Comparison of ENCODE assay signal across 18 cellular contexts in genomic region chr20:62161347-62161746, GRCh38. TPM values are rescaled to one million over a fixed set of nuclear protein-coding genes. Genes with fewer than 3 reads are reported as not detected.
DNase-seq lines count a peak whose midpoint lies in the region; TF ChIP-seq lines count a peak whose summit lies in the region.
"Had no signal": no experiment of that assay in that cellular context is flagged by ENCODE, and none has a peak within 500 bp of the region (broad histone marks: within the 10 kb centered on the region; RNA-seq: fewer than 3 reads in every experiment).

No MANE protein-coding gene starts in this region.

- H3K27ac ChIP-seq in liver (ENCODE audit: low read depth in 1 of 2, low read length in 2 of 2) (peak overlapping the region; percentile 7 to 19), Peyer's patch (no peak overlapping the region), mesendoderm (ENCODE audit: low read depth, low read length) (no peak overlapping the region), transverse colon (no peak overlapping the region)
- H3K27ac ChIP-seq: heart right ventricle, psoas muscle, thoracic aorta had no signal

- H3K4me2 ChIP-seq in mesendoderm (ENCODE audit: low read length) = no peak overlapping the region

- no peaks in the 10 kb centered on the region for H3K9me3 ChIP-seq in BE2C
- no peaks in the 10 kb centered on the region for H3K9me3 ChIP-seq in liver (ENCODE audit: control insufficient read depth in 4 of 4, low read length in 3 of 4)
- no peaks in the 10 kb centered on the region for H3K9me3 ChIP-seq in Peyer's patch
- H3K9me3 ChIP-seq in transverse colon = no peaks in the 10 kb centered on the region
- H3K9me3 ChIP-seq: heart right ventricle, psoas muscle, thoracic aorta had no signal

- TF ChIP-seq POLR2A in Peyer's patch (IDR thresholded peaks at IDR 0.05) (no peak), transverse colon (IDR thresholded peaks at IDR 0.05) (no peak)

- DNase-seq in BE2C = peak; percentile 68
- peak; percentile 64 for DNase-seq in LHCN-M2 (ENCODE audit: low read depth)
- peak; percentile 68 for DNase-seq in cerebellar cortex (ENCODE audit: low spot score)
- no peak for DNase-seq in Peyer's patch
- no peak for DNase-seq in mesendoderm
- no peak for DNase-seq in NCI-H2029 (lab: John Stamatoyannopoulos, UW)
- no peak for DNase-seq in transverse colon
- DNase-seq: activated naive CD4-positive, alpha-beta T cell treated with anti-CD3 and anti-CD28 coated beads, Interleukin-2, amount 50 U/mL, for 16 hours; heart right ventricle; left colon; MV-4-11; naive B cell; NCI-H82; psoas muscle had no signal

- H3K4me3 ChIP-seq in BE2C (ENCODE audit: low read depth, low read length) (no peak overlapping the region), liver (ENCODE audit: low read depth in 1 of 3, low read length in 3 of 3) (no peak overlapping the region), Peyer's patch (no peak overlapping the region), mesendoderm (ENCODE audit: low read length) (no peak overlapping the region), transverse colon (no peak overlapping the region)
- H3K4me3 ChIP-seq: heart right ventricle, psoas muscle, thoracic aorta had no signal

- H3K27me3 ChIP-seq in BE2C (no peaks in the 10 kb centered on the region), liver (ENCODE audit: control insufficient read depth in 4 of 4, insufficient read depth in 4 of 4, low read length in 3 of 4) (no peaks in the 10 kb centered on the region), Peyer's patch (no peaks in the 10 kb centered on the region), mesendoderm (ENCODE audit: insufficient read depth, low read length, poor library complexity) (no peaks in the 10 kb centered on the region), transverse colon (no peaks in the 10 kb centered on the region)
- H3K27me3 ChIP-seq: heart right ventricle had no signal

- TF ChIP-seq EP300 in transverse colon (IDR thresholded peaks at IDR 0.05; ENCODE audit: low read depth) = no peak

- H3K23ac ChIP-seq in mesendoderm (ENCODE audit: low read length) = no peak overlapping the region

- H2AK5ac ChIP-seq in mesendoderm (ENCODE audit: low read length) = no peak overlapping the region

- in situ Hi-C loops in transverse colon (cut with MboI; ENCODE audit: low pct_ligation_motif_present in 1 of 4, low pct_unique_long_range_greater_than_20kb in 1 of 4, low sequenced_read_pairs in 3 of 4) = no loop called here

- H2BK120ac ChIP-seq in mesendoderm (ENCODE audit: low read depth, low read length) = no peak overlapping the region

- peaks cover 15% of the 10 kb centered on the region for H3K79me1 ChIP-seq in mesendoderm (ENCODE audit: low read length)

- no peak overlapping the region for H3K56ac ChIP-seq in mesendoderm (ENCODE audit: low read length)

- peaks cover 31% of the 10 kb centered on the region for H3K4me1 ChIP-seq in BE2C
- H3K4me1 ChIP-seq in liver (ENCODE audit: control insufficient read depth in 4 of 4, insufficient read depth in 4 of 4, low read length in 3 of 4) = peaks cover 0 to 17% (median 9%) of the 10 kb centered on the region in 4 donors
- peaks cover 0 to 5% (median 1%) of the 10 kb centered on the region in 4 donors for H3K4me1 ChIP-seq in Peyer's patch
- no peaks in the 10 kb centered on the region for H3K4me1 ChIP-seq in mesendoderm (ENCODE audit: control insufficient read depth, low read depth, low read length)
- peaks cover 0 to 7% (median 1%) of the 10 kb centered on the region in 4 donors for H3K4me1 ChIP-seq in transverse colon

- no peak overlapping the region for H3K18ac ChIP-seq in mesendoderm (ENCODE audit: low read length)

- no peak for TF ChIP-seq CTCF in BE2C (IDR thresholded peaks at IDR 0.05; ENCODE audit: low read depth, low read length)
- TF ChIP-seq CTCF in liver (IDR thresholded peaks at IDR 0.05; ENCODE audit: low read depth, low read length, missing input control) = no peak
- no peak for TF ChIP-seq CTCF in Peyer's patch (IDR thresholded peaks at IDR 0.05)
- TF ChIP-seq CTCF in transverse colon (IDR thresholded peaks at IDR 0.05) = no peak

- no peak overlapping the region for H3K9ac ChIP-seq in liver (ENCODE audit: low read depth in 1 of 2, low read length in 2 of 2)
- H3K9ac ChIP-seq in mesendoderm (ENCODE audit: low read length) = no peak overlapping the region

- 80% methylated on average over 17 of the region's 17 CpGs for WGBS in liver
- no CpG with 5 or more reads among the region's 17 CpGs for WGBS in mesendoderm (ENCODE audit: extremely low coverage, insufficient coverage, low lambda C conversion rate)
- WGBS in transverse colon (ENCODE audit: low coverage in 1 of 2), 2 donors = 90% methylated on average over 17 of the region's 17 CpGs; no CpG with 5 or more reads in 1 of the 2 donors

- intact Hi-C loops in transverse colon (cut with DNase I; ENCODE audit: low total_unique reads) = no loop called here

- peaks cover 57% of the 10 kb centered on the region for H3K36me3 ChIP-seq in BE2C
- peaks cover 20 to 52% (median 24%) of the 10 kb centered on the region in 4 donors for H3K36me3 ChIP-seq in liver (ENCODE audit: control insufficient read depth in 4 of 4, insufficient read depth in 3 of 4, low read depth in 1 of 4, low read length in 3 of 4)
- peaks cover 0 to 68% (median 0%) of the 10 kb centered on the region in 3 donors for H3K36me3 ChIP-seq in Peyer's patch
- peaks cover 14% of the 10 kb centered on the region for H3K36me3 ChIP-seq in mesendoderm (ENCODE audit: control insufficient read depth, insufficient read depth, low read length)
- H3K36me3 ChIP-seq in transverse colon = peaks cover 0 to 16% (median 2%) of the 10 kb centered on the region in 4 donors

- peaks cover 26% of the 10 kb centered on the region for H3K79me2 ChIP-seq in mesendoderm (ENCODE audit: control insufficient read depth, insufficient read depth, low read length)

- no peak overlapping the region for H2BK15ac ChIP-seq in mesendoderm (replicated peaks; ENCODE audit: low read depth)

- no peak for TF ChIP-seq RAD21 in liver (IDR thresholded peaks at IDR 0.05)

- no peak overlapping the region for H3K4ac ChIP-seq in mesendoderm (ENCODE audit: low read depth, low read length)

- no peak overlapping the region for H4K8ac ChIP-seq in mesendoderm (ENCODE audit: low read depth, low read length)

- H2BK5ac ChIP-seq in mesendoderm (ENCODE audit: low read length) = no peak overlapping the region

- no peak overlapping the region for H4K5ac ChIP-seq in mesendoderm (ENCODE audit: low read length)

TF ChIP-seq in liver, 16 proteins besides CTCF, POLR2A, EP300 and RAD21:
- TF ChIP-seq FOXA2 (IDR thresholded peaks at IDR 0.05) (no peak), GABPA (IDR thresholded peaks at IDR 0.05 in 1 of 2, conservative IDR thresholded peaks at IDR 0.05 in 1 of 2) (no peak), TAF1 (conservative IDR thresholded peaks at IDR 0.05) (no peak)

RNA-seq across cellular contexts. Expression of gene SS18L1, which starts 17.8 kb away (rescaled TPM):
- 65.5 TPM for polyA plus RNA-seq in BE2C (2012; ENCODE audit: insufficient read depth, insufficient read length, low read depth)
- total RNA-seq in LHCN-M2 (2014; rRNA removed) (14.3 and 18.0 TPM in 2 replicates), liver (10 to 100 TPM; 17.3 to 24.3 TPM), Peyer's patch (10 to 100 TPM; 14.9 to 27.2 (median 24.5) TPM), transverse colon (10 to 100 TPM; 14.7 to 23.2 (median 22.1) TPM)
- 3.6 TPM for polyA plus RNA-seq in LHCN-M2 (2012)
- polyA plus RNA-seq in liver = 10 to 100 TPM in 1 of 2 donors, 1 to 10 TPM in 1; 6.1 to 16.1 TPM
- 7.7 TPM for polyA plus RNA-seq in mesendoderm (2013, experiment 1 of 2)
- 7.7 TPM for polyA plus RNA-seq in mesendoderm (2013, experiment 2 of 2)

RNA-seq across cellular contexts. Expression of gene PSMA7, which starts 18.2 kb away (rescaled TPM):
- 626 TPM for polyA plus RNA-seq in BE2C (2012; ENCODE audit: insufficient read depth, insufficient read length, low read depth)
- 503 and 618 TPM in 2 replicates for total RNA-seq in LHCN-M2 (2014; rRNA removed)
- polyA plus RNA-seq in LHCN-M2 (2012) = 476 TPM
- 100 to 1,000 TPM; 109 to 181 TPM for total RNA-seq in liver
- 100 to 1,000 TPM; 212 to 342 TPM for polyA plus RNA-seq in liver
- 100 to 1,000 TPM; 181 to 264 (median 228) TPM for total RNA-seq in Peyer's patch
- 431 TPM for polyA plus RNA-seq in mesendoderm (2013, experiment 1 of 2)
- 443 TPM for polyA plus RNA-seq in mesendoderm (2013, experiment 2 of 2)
- total RNA-seq in transverse colon = 100 to 1,000 TPM; 154 to 241 (median 234) TPM

RNA-seq across cellular contexts. Expression of gene MTG2, which starts 21.5 kb away (rescaled TPM):
- polyA plus RNA-seq in BE2C (2012; ENCODE audit: insufficient read depth, insufficient read length, low read depth) = 102 TPM
- total RNA-seq in LHCN-M2 (2014; rRNA removed) (20.2 and 27.7 TPM in 2 replicates), liver (10 to 100 TPM; 13.0 to 26.8 TPM), Peyer's patch (10 to 100 TPM; 23.1 to 62.2 (median 31.6) TPM), transverse colon (10 to 100 TPM in 3 of 4 donors, 1 to 10 TPM in 1; 9.8 to 58.0 (median 23.1) TPM)
- 26.7 TPM for polyA plus RNA-seq in LHCN-M2 (2012)
- 10 to 100 TPM; 22.0 to 28.0 TPM for polyA plus RNA-seq in liver
- 19.6 TPM for polyA plus RNA-seq in mesendoderm (2013, experiment 1 of 2)
- 18.5 TPM for polyA plus RNA-seq in mesendoderm (2013, experiment 2 of 2)

RNA-seq across cellular contexts. Expression of gene LSM14B, which starts 39.1 kb away (rescaled TPM):
- 65.6 TPM for polyA plus RNA-seq in BE2C (2012; ENCODE audit: insufficient read depth, insufficient read length, low read depth)
- 55.9 and 61.1 TPM in 2 replicates for total RNA-seq in LHCN-M2 (2014; rRNA removed)
- 34.7 TPM for polyA plus RNA-seq in LHCN-M2 (2012)
- total RNA-seq in liver = 10 to 100 TPM; 15.5 to 15.9 TPM
- 10 to 100 TPM in 1 of 2 donors, under 1 TPM in 1; 0.99 to 11.2 TPM for polyA plus RNA-seq in liver
- total RNA-seq in Peyer's patch = 10 to 100 TPM; 27.1 to 35.5 (median 33.3) TPM
- polyA plus RNA-seq in mesendoderm (2013, experiment 1 of 2) = 37.1 TPM
- polyA plus RNA-seq in mesendoderm (2013, experiment 2 of 2) = 39.0 TPM
- 10 to 100 TPM; 22.1 to 45.3 (median 35.6) TPM for total RNA-seq in transverse colon

RNA-seq across cellular contexts. Expression of gene HRH3, which starts 58.7 kb away (rescaled TPM):
- polyA plus RNA-seq in BE2C (2012; ENCODE audit: insufficient read depth, insufficient read length, low read depth) = 13.0 TPM
- total RNA-seq in LHCN-M2 (2014; rRNA removed) = not detected in 2 replicates
- polyA plus RNA-seq in LHCN-M2 (2012) = not detected
- not detected for total RNA-seq in liver
- not detected for polyA plus RNA-seq in liver
- total RNA-seq in Peyer's patch = under 1 TPM in 1 of 4 donors, not detected in 3; 0.27 TPM
- polyA plus RNA-seq in mesendoderm (2013, experiment 1 of 2) = 0.28 TPM
- 0.35 TPM for polyA plus RNA-seq in mesendoderm (2013, experiment 2 of 2)
- not detected for total RNA-seq in transverse colon
- total RNA-seq: heart right ventricle; HT1080; left colon; psoas muscle; T-helper 2 cell treated with Interferon-gamma antibody and Interleukin-4, amounts not matched to agents 100 ng/mL and 5 ng/mL, for 36 hours; thoracic aorta had no signal
- polyA plus RNA-seq: heart right ventricle had no signal

Comparison
In these comparisons a context has a peak if more than half of its experiments do, and no peak if none do; other contexts are left out.
1. DNase-seq: peak in BE2C (single experiment), LHCN-M2 (single experiment) and cerebellar cortex (single experiment); none in Peyer's patch (0 of 3), mesendoderm (single experiment), NCI-H2029 (single experiment) and transverse colon (single experiment).
2. H3K27ac ChIP-seq: peak in liver (2 of 2); none in Peyer's patch (0 of 4), mesendoderm (single experiment) and transverse colon (0 of 4).